17 cellular contexts compared by ENCODE assay signal in the genomic region with DNA sequence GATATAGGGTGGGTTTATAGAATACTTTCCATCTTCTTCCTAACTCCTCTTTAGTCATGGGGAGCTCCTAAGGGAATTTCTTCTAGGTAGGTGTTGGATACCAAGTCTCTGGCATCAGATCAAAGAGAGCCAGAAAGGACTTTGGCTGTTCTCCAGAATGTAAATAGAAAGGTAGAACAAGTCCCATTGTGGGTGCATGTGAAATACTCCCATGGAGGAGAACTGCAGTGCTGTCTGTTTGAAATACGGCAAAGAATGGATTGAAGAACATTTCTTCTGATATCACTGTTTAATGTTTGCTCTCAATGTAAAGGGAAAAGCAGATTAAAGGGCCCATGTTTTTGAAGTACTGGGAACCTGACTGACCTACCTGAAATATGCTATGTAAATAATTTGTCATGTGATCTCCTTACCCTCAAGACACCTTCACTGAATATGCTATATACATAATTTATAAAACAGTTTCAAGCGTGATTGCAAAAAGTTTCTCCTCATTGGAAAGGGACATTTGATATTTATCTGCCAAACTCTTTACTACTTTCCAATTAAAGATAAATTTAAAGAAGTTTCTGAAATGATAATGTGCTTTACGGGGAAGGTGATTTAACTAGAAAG.
DNase-seq lines count a peak whose midpoint lies in the region; ATAC-seq, FAIRE-seq and TF ChIP-seq lines count a peak whose summit lies in the region.
"Had no signal": no experiment of that assay in that cellular context is flagged by ENCODE, and none has a peak within 500 bp of the region (broad histone marks: within the 10 kb centered on the region; RNA-seq: fewer than 3 reads in every experiment).

No MANE protein-coding gene starts in this region.

- peak; percentile 55 to 83 (median 78) for ATAC-seq in pancreas
- ATAC-seq in GM21786 (IDR thresholded peaks at IDR 0.05; ENCODE audit: unreplicated experiment) = no peak
- ATAC-seq in GM19023 (IDR thresholded peaks at IDR 0.05; ENCODE audit: unreplicated experiment) = no peak

- H3K79me2 ChIP-seq in OCI-LY1 (ENCODE audit: insufficient read depth, low read length) = peaks cover 10% of the 10 kb centered on the region; the same call in 1 of the 2 replicates

- no TSS peak for BruUV-seq in Calu3 (replicated peaks; lab: Mats Ljungman, UMichigan)

- H3K27ac Mint-ChIP-seq in Calu3 (ENCODE audit: unreplicated experiment) = peak overlapping the region; percentile 50
- no peak overlapping the region for H3K27ac Mint-ChIP-seq in activated naive CD4-positive, alpha-beta T cell treated with anti-CD3 and anti-CD28 coated beads for 36 hours
- H3K27ac Mint-ChIP-seq: activated B cell treated with CpG ODN at 0.5 μM for 24 hours had no signal

- no peak for FAIRE-seq in pancreas (lab: Jason Lieb, UNC)
- FAIRE-seq: GM12892 had no signal

- H3K4me2 ChIP-seq in OCI-LY1 (ENCODE audit: low read length) = peak overlapping the region; percentile 49; the same call in 1 of the 2 replicates
- H3K4me2 ChIP-seq: PC-9 had no signal

- H3K9me2 ChIP-seq in OCI-LY1 (ENCODE audit: low read depth, low read length) = no peaks in the 10 kb centered on the region

- no peaks in the 10 kb centered on the region for H3K9me3 ChIP-seq in OCI-LY1 (ENCODE audit: low read length)
- no peaks in the 10 kb centered on the region for H3K9me3 ChIP-seq in pancreas

- H3K27me3 ChIP-seq in OCI-LY1 (ENCODE audit: insufficient read depth, low read length) (no peaks in the 10 kb centered on the region), pancreas (no peaks in the 10 kb centered on the region)

- DNase-seq in Calu3 = peak; percentile 39
- DNase-seq in LoVo (ENCODE audit: low spot score) = peak; percentile 75
- DNase-seq in pancreas = peak in 2 of 6 donors; percentile 11 to 43
- DNase-seq in activated naive CD4-positive, alpha-beta T cell treated with anti-CD3 and anti-CD28 coated beads for 36 hours = no peak
- DNase-seq in NCI-H2227 treated with DMSO at 0.1 percent for 48 hours (lab: John Stamatoyannopoulos, UW) = no peak
- DNase-seq: activated B cell treated with CpG ODN at 0.5 μM for 24 hours; activated naive CD4-positive, alpha-beta T cell treated with Interleukin-2 at 50 U/mL for 16 hours; EL; KBM-7; NCI-H446 treated with DMSO at 0.1 percent for 48 hours; occipital lobe; PC-9; stimulated activated CD4-positive, alpha-beta T cell treated with anti-CD3 and anti-CD28 coated beads, Interleukin-12 subunit alpha, Interleukin-12 subunit beta, amount 100 ng/mL, for 4 hours had no signal

- no peak overlapping the region for H3K9ac ChIP-seq in OCI-LY1 (ENCODE audit: low read length)

- H3K4me3 ChIP-seq in OCI-LY1 (ENCODE audit: low read depth, low read length, poor library complexity, severe bottlenecking) (no peak overlapping the region), pancreas (no peak overlapping the region)
- H3K4me3 ChIP-seq: PC-9 had no signal

- H3K4me1 Mint-ChIP-seq in Calu3 (ENCODE audit: low read depth, unreplicated experiment) = peaks cover 76% of the 10 kb centered on the region
- no peaks in the 10 kb centered on the region for H3K4me1 Mint-ChIP-seq in activated naive CD4-positive, alpha-beta T cell treated with anti-CD3 and anti-CD28 coated beads for 36 hours (ENCODE audit: low read depth)

- 38 to 47% methylated on average over 3 of the region's 3 CpGs for WGBS in pancreas, 2 donors

- TF ChIP-seq CTCF in Calu3 (IDR thresholded peaks at IDR 0.05; ENCODE audit: unreplicated experiment) (no peak), OCI-LY1 (IDR thresholded peaks at IDR 0.05; ENCODE audit: low read length) (no peak), pancreas (IDR thresholded peaks at IDR 0.05) (no peak)

- H3K4me1 ChIP-seq in OCI-LY1 (ENCODE audit: insufficient read depth, low read length, severe bottlenecking) (peaks cover 79% of the 10 kb centered on the region), pancreas (peaks cover 7 to 39% (median 24%) of the 10 kb centered on the region in 3 donors)

- H3K36me3 Mint-ChIP-seq in Calu3 (ENCODE audit: insufficient read depth, unreplicated experiment) = peaks cover 41% of the 10 kb centered on the region
- H3K36me3 Mint-ChIP-seq in activated naive CD4-positive, alpha-beta T cell treated with anti-CD3 and anti-CD28 coated beads for 36 hours (ENCODE audit: low read depth) = no peaks in the 10 kb centered on the region

- no peak overlapping the region for H2AFZ ChIP-seq in OCI-LY1 (ENCODE audit: low read length)
- H2AFZ ChIP-seq: PC-9 had no signal

- no peaks in the 10 kb centered on the region for H4K20me1 ChIP-seq in OCI-LY1 (ENCODE audit: insufficient read depth, low read length)

- intact Hi-C loops in Calu3 (cut with micrococcal nuclease; ENCODE audit: unreplicated experiment) (no loop called here), pancreas (cut with DNase I) (no loop called here)
- intact Hi-C loops in activated naive CD4-positive, alpha-beta T cell treated with anti-CD3 and anti-CD28 coated beads for 36 hours (cut with micrococcal nuclease) = no loop called here

- no peaks in the 10 kb centered on the region; the same call in 1 of the 2 replicates for H3F3A ChIP-seq in OCI-LY1 (ENCODE audit: insufficient read depth, low read length)

- H3K9me3 Mint-ChIP-seq in Calu3 (ENCODE audit: low read depth, unreplicated experiment) = no peaks in the 10 kb centered on the region
- H3K9me3 Mint-ChIP-seq in activated naive CD4-positive, alpha-beta T cell treated with anti-CD3 and anti-CD28 coated beads for 36 hours = no peaks in the 10 kb centered on the region
- H3K9me3 Mint-ChIP-seq: activated B cell treated with CpG ODN at 0.5 μM for 24 hours had no signal

- CTCF ChIA-PET in Calu3 (lab: Charles Lee) = interaction anchor here (0.7 kb wide), 1 partner anchor 12 kb away, joined by 3 read pairs; no protein-coding TSS in a partner anchor
- CTCF ChIA-PET in activated naive CD4-positive, alpha-beta T cell treated with anti-CD3 and anti-CD28 coated beads for 36 hours (lab: Charles Lee) = interaction anchor here (0.5 kb wide), 1 partner anchor 146 kb away, joined by 4 read pairs; no protein-coding TSS in a partner anchor

- H3K4me3 Mint-ChIP-seq in Calu3 (ENCODE audit: low read depth, unreplicated experiment) = peak overlapping the region; percentile 5
- no peak overlapping the region for H3K4me3 Mint-ChIP-seq in activated naive CD4-positive, alpha-beta T cell treated with anti-CD3 and anti-CD28 coated beads for 36 hours
- H3K4me3 Mint-ChIP-seq: activated B cell treated with CpG ODN at 0.5 μM for 24 hours had no signal

- H3K27me3 Mint-ChIP-seq in Calu3 (ENCODE audit: unreplicated experiment) = no peaks in the 10 kb centered on the region
- H3K27me3 Mint-ChIP-seq in activated naive CD4-positive, alpha-beta T cell treated with anti-CD3 and anti-CD28 coated beads for 36 hours (ENCODE audit: low read depth) = peaks cover 10% of the 10 kb centered on the region
- H3K27me3 Mint-ChIP-seq: activated B cell treated with CpG ODN at 0.5 μM for 24 hours had no signal

- H3K27ac ChIP-seq in OCI-LY1 (ENCODE audit: low read depth, low read length, poor library complexity, severe bottlenecking) = peak overlapping the region; percentile 85
- H3K27ac ChIP-seq in pancreas = peak overlapping the region in 1 of 4 donors; percentile 7
- H3K27ac ChIP-seq: PC-9 had no signal

- H3K36me3 ChIP-seq in OCI-LY1 (ENCODE audit: insufficient read depth, low read length) (no peaks in the 10 kb centered on the region), pancreas (no peaks in the 10 kb centered on the region)

Comparison
In these comparisons a context has a peak if more than half of its experiments do, and no peak if none do; other contexts are left out.
1. DNase-seq: peak in Calu3 (single experiment) and LoVo (single experiment); none in activated naive CD4-positive, alpha-beta T cell treated with anti-CD3 and anti-CD28 coated beads for 36 hours (single experiment) and NCI-H2227 treated with DMSO at 0.1 percent for 48 hours (single experiment).
2. ATAC-seq: peak in pancreas (4 of 4); none in GM21786 (single experiment) and GM19023 (single experiment).